In genomic region chr4:54499308-54500074, GRCh38 we compare ENCODE assay signal across 17 cellular contexts.
A peak's percentile ranks its signal among the peaks of the same experiment; 100 is the strongest.
DNase-seq lines count a peak whose midpoint lies in the region; ATAC-seq, FAIRE-seq and TF ChIP-seq lines count a peak whose summit lies in the region.
"Had no signal": no experiment of that assay in that cellular context is flagged by ENCODE, and none has a peak within 500 bp of the region (broad histone marks: within the 10 kb centered on the region; RNA-seq: fewer than 3 reads in every experiment).

No MANE protein-coding gene starts in this region.

- H3K27me3 Mint-ChIP-seq in astrocyte (ENCODE audit: low read depth, unreplicated experiment), result no peaks in the 10 kb centered on the region

- no peak overlapping the region for H4K8ac ChIP-seq in mesenchymal stem cell (ENCODE audit: low read length)

- no peaks in the 10 kb centered on the region for H3K79me1 ChIP-seq in mesenchymal stem cell (replicated peaks; ENCODE audit: low read length, poor library complexity, severe bottlenecking)

- H2AFZ ChIP-seq in astrocyte (ENCODE audit: low read depth, low read length), result peak overlapping the region; percentile 16
- no peak overlapping the region for H2AFZ ChIP-seq in mesenchymal stem cell (ENCODE audit: low read depth, low read length)

- H4K91ac ChIP-seq in mesenchymal stem cell (ENCODE audit: low read length), result no peak overlapping the region

- H3K4me3 Mint-ChIP-seq in astrocyte (ENCODE audit: unreplicated experiment), result peak overlapping the region; percentile 60
- H3K4me3 Mint-ChIP-seq: GM23338 had no signal

- 73% methylated on average over 6 of the region's 7 CpGs for WGBS in mesenchymal stem cell
- WGBS in right lobe of liver (ENCODE audit: insufficient coverage, low coverage, low lambda C conversion rate, missing lambda C conversion rate), result 22% methylated on average over 7 of the region's 7 CpGs

- TF ChIP-seq POLR2A in right lobe of liver (IDR thresholded peaks at IDR 0.05), result no peak

- no peaks in the 10 kb centered on the region for H3K9me3 Mint-ChIP-seq in astrocyte (ENCODE audit: unreplicated experiment)
- H3K9me3 Mint-ChIP-seq: GM23338 had no signal

- H3K79me2 ChIP-seq in astrocyte (ENCODE audit: insufficient read depth, low read length), result no peaks in the 10 kb centered on the region

- no peak overlapping the region for H2AK5ac ChIP-seq in mesenchymal stem cell (ENCODE audit: low read length, severe bottlenecking)

- DNase-seq in AG09309 (ENCODE audit: low read depth) (peak; percentile 51), HT1080 (ENCODE audit: low read depth) (peak; percentile 77), astrocyte (ENCODE audit: low read depth) (peak; percentile 52), mesenchymal stem cell (no peak), posterior cingulate gyrus (no peak), MV-4-11 (lab: John Stamatoyannopoulos, UW) (no peak), right lobe of liver (no peak), NCI-H146 treated with DMSO at 0.1 percent for 48 hours (lab: John Stamatoyannopoulos, UW; ENCODE audit: unreplicated experiment) (no peak)
- DNase-seq: activated naive CD4-positive, alpha-beta T cell treated with anti-CD3 and anti-CD28 coated beads, Interleukin-2, amount 50 U/mL, for 16 hours; BE2C; cerebellar nuclear complex; mucosa of descending colon; NCI-H1092; NCI-H524 treated with DMSO at 0.1 percent for 48 hours; psoas muscle; stimulated activated CD4-positive, alpha-beta T cell treated with anti-CD3 and anti-CD28 coated beads, Interleukin-1b, Interleukin-23, amount 100 ng/mL, for 48 hours had no signal

- H2BK15ac ChIP-seq in mesenchymal stem cell (ENCODE audit: low read depth, poor library complexity, severe bottlenecking), result no peak overlapping the region

- H3K27ac ChIP-seq in astrocyte (ENCODE audit: low read depth, low read length) (peak overlapping the region; percentile 73), mesenchymal stem cell (ENCODE audit: low read length, poor library complexity, severe bottlenecking) (peak overlapping the region; percentile 78), right lobe of liver (no peak overlapping the region)
- H3K27ac ChIP-seq: psoas muscle had no signal

- H3K4me1 ChIP-seq in astrocyte (ENCODE audit: insufficient read depth, low read length) (peaks cover 24% of the 10 kb centered on the region), mesenchymal stem cell (ENCODE audit: control insufficient read depth, insufficient read depth, low read depth, low read length) (peaks cover 8% of the 10 kb centered on the region), right lobe of liver (no peaks in the 10 kb centered on the region)
- H3K4me1 ChIP-seq: BE2C, psoas muscle had no signal

- no peak overlapping the region for H3K4me3 ChIP-seq in AG09309 (ENCODE audit: control insufficient read depth, low read depth, low read length)
- H3K4me3 ChIP-seq in astrocyte (ENCODE audit: insufficient read depth, low read depth, low read length), result no peak overlapping the region
- H3K4me3 ChIP-seq in mesenchymal stem cell (ENCODE audit: insufficient read depth in 1 of 2, low read depth in 1 of 2, low read length in 2 of 2), result no peak overlapping the region
- no peak overlapping the region for H3K4me3 ChIP-seq in right lobe of liver
- H3K4me3 ChIP-seq: GM23338, mucosa of descending colon, psoas muscle had no signal

- H3K36me3 Mint-ChIP-seq in astrocyte (ENCODE audit: low read depth, unreplicated experiment), result no peaks in the 10 kb centered on the region

- peak overlapping the region; percentile 99 for H3K27ac Mint-ChIP-seq in astrocyte (ENCODE audit: unreplicated experiment)
- H3K27ac Mint-ChIP-seq: GM23338 had no signal

- no peaks in the 10 kb centered on the region for H4K20me1 ChIP-seq in astrocyte (ENCODE audit: insufficient read depth, low read length)

- H3K4me2 ChIP-seq in astrocyte (ENCODE audit: low read length) (peak overlapping the region; percentile 71), mesenchymal stem cell (ENCODE audit: low read length, poor library complexity, severe bottlenecking) (no peak overlapping the region)
- H3K4me2 ChIP-seq: GM23338 had no signal

- no peak for ATAC-seq in right lobe of liver
- ATAC-seq: GM23338, mucosa of descending colon had no signal

- FAIRE-seq in astrocyte (lab: Jason Lieb, UNC), result peak; percentile 13

- no peak overlapping the region for H3K14ac ChIP-seq in mesenchymal stem cell (ENCODE audit: low read length in 2 of 2)

- no peak overlapping the region for H2BK120ac ChIP-seq in mesenchymal stem cell (ENCODE audit: low read depth, low read length)

- H3K9me3 ChIP-seq in astrocyte (ENCODE audit: insufficient read depth, low read depth, low read length) (no peaks in the 10 kb centered on the region), mesenchymal stem cell (ENCODE audit: control insufficient read depth, low read length) (no peaks in the 10 kb centered on the region), right lobe of liver (no peaks in the 10 kb centered on the region)
- H3K9me3 ChIP-seq: BE2C, mucosa of descending colon, psoas muscle had no signal

- H2BK5ac ChIP-seq in mesenchymal stem cell (ENCODE audit: low read depth, low read length, poor library complexity, severe bottlenecking), result no peak overlapping the region

- H3K4ac ChIP-seq in mesenchymal stem cell (ENCODE audit: low read depth in 1 of 2, low read length in 2 of 2), result no peak overlapping the region

- intact Hi-C loops in posterior cingulate gyrus (cut with DNase I), result no loop called here
- intact Hi-C loops in right lobe of liver (cut with DNase I), result no loop called here

- no peak overlapping the region for H2BK12ac ChIP-seq in mesenchymal stem cell (ENCODE audit: low read length in 2 of 2)

- H3K23ac ChIP-seq in mesenchymal stem cell (ENCODE audit: low read length in 2 of 2), result no peak overlapping the region

- peak overlapping the region; percentile 68 for H3K9ac ChIP-seq in astrocyte (ENCODE audit: low read length)
- no peak overlapping the region for H3K9ac ChIP-seq in mesenchymal stem cell (ENCODE audit: low read length)

- H3K27me3 ChIP-seq in astrocyte (ENCODE audit: insufficient read depth, low read length) (no peaks in the 10 kb centered on the region), mesenchymal stem cell (ENCODE audit: control insufficient read depth in 1 of 2, insufficient read depth in 1 of 2, low read length in 2 of 2) (no peaks in the 10 kb centered on the region), right lobe of liver (no peaks in the 10 kb centered on the region)
- H3K27me3 ChIP-seq: BE2C had no signal

- peaks cover 38% of the 10 kb centered on the region for H3K4me1 Mint-ChIP-seq in astrocyte (ENCODE audit: low read depth, unreplicated experiment)

- TF ChIP-seq CTCF in AG09309 (IDR thresholded peaks at IDR 0.05; ENCODE audit: control insufficient read depth, insufficient read depth, low read depth, low read length, missing control alignments), result no peak
- TF ChIP-seq CTCF in astrocyte (IDR thresholded peaks at IDR 0.05; ENCODE audit: insufficient read depth, low read depth, low read length), result no peak
- TF ChIP-seq CTCF in right lobe of liver (IDR thresholded peaks at IDR 0.05), result no peak

- peak overlapping the region in 1 of 2 experiments; percentile 21 for H3K18ac ChIP-seq in mesenchymal stem cell (ENCODE audit: low read depth in 1 of 2, low read length in 2 of 2)

- H3K36me3 ChIP-seq in astrocyte (ENCODE audit: insufficient read depth, low read length) (no peaks in the 10 kb centered on the region), mesenchymal stem cell (ENCODE audit: control insufficient read depth in 1 of 2, insufficient read depth in 2 of 2, low read depth in 1 of 2, low read length in 2 of 2) (no peaks in the 10 kb centered on the region), right lobe of liver (no peaks in the 10 kb centered on the region)
- H3K36me3 ChIP-seq: BE2C had no signal

Comparison
In these comparisons a context has a peak if more than half of its experiments do, and no peak if none do; other contexts are left out.
1. DNase-seq: peak in AG09309 (single experiment), HT1080 (single experiment) and astrocyte (single experiment); none in mesenchymal stem cell (single experiment), posterior cingulate gyrus (0 of 10), MV-4-11 (single experiment), right lobe of liver (0 of 3) and NCI-H146 treated with DMSO at 0.1 percent for 48 hours (single experiment).
2. H3K27ac ChIP-seq: peak in astrocyte (single experiment) and mesenchymal stem cell (single experiment); none in right lobe of liver (0 of 3).